ENCODE assay signal across 1 cellular context in the genomic region with DNA sequence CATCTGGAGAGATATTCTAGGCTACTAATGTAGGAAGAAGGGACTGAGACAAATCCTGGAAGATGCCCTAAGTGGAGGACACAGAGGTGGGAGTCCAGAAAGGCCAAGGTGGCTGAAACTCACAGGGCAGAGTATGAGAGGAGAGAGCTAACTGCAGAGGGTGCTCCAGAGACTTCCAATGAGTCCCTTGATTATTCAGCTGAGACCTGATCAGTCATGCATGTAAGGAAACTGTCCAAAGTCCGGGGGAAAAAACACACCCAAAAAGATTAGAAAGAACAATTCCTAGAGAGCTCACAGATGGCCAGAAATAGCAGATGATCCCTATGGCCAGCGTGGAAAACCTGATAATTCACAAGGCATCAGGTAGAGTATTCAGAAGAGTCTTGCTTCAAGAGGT.
A peak's percentile ranks its signal among the peaks of the same experiment; 100 is the strongest.
TF ChIP-seq lines count a peak whose summit lies in the region.

No MANE protein-coding gene starts in this region.

TF ChIP-seq in HepG2, 621 proteins besides CTCF, POLR2A, EP300 and RAD21:
- TF ChIP-seq ZFP82 (CRISPR knock-in tag; IDR thresholded peaks at IDR 0.05; ENCODE audit: borderline replicate concordance) (no peak), TEAD2 (CRISPR knock-in tag; IDR thresholded peaks at IDR 0.05) (no peak), TAF15 (IDR thresholded peaks at IDR 0.05; ENCODE audit: low read depth, low read length, poor library complexity, severe bottlenecking) (no peak), GATAD2A (CRISPR knock-in tag; IDR thresholded peaks at IDR 0.05) (no peak), HNF4A (CRISPR knock-in tag; IDR thresholded peaks at IDR 0.05) (peak; percentile 57), JARID2 (CRISPR knock-in tag; IDR thresholded peaks at IDR 0.05; ENCODE audit: insufficient replicate concordance) (no peak), MED13 (CRISPR knock-in tag; IDR thresholded peaks at IDR 0.05) (no peak), MZF1 (CRISPR knock-in tag; IDR thresholded peaks at IDR 0.05; ENCODE audit: borderline replicate concordance) (no peak), NFRKB (IDR thresholded peaks at IDR 0.05) (no peak), FOSL1 (CRISPR knock-in tag; IDR thresholded peaks at IDR 0.05; ENCODE audit: borderline replicate concordance) (no peak), MED1 (CRISPR knock-in tag; IDR thresholded peaks at IDR 0.05) (no peak), MXD4 (CRISPR knock-in tag; IDR thresholded peaks at IDR 0.05) (no peak), BCL6 (CRISPR knock-in tag; IDR thresholded peaks at IDR 0.05) (peak; percentile 98), ARHGAP35 (CRISPR knock-in tag; IDR thresholded peaks at IDR 0.05; ENCODE audit: borderline replicate concordance) (no peak), SMC3 (IDR thresholded peaks at IDR 0.05; ENCODE audit: low read length) (no peak), TEAD3 (CRISPR knock-in tag; optimal IDR thresholded peaks at IDR 0.05; ENCODE audit: borderline replicate concordance) (no peak), TBX2 (CRISPR knock-in tag; IDR thresholded peaks at IDR 0.05; ENCODE audit: borderline replicate concordance) (no peak), JUND (CRISPR knock-in tag; IDR thresholded peaks at IDR 0.05) (no peak)
- TF ChIP-seq, protein P1, sequence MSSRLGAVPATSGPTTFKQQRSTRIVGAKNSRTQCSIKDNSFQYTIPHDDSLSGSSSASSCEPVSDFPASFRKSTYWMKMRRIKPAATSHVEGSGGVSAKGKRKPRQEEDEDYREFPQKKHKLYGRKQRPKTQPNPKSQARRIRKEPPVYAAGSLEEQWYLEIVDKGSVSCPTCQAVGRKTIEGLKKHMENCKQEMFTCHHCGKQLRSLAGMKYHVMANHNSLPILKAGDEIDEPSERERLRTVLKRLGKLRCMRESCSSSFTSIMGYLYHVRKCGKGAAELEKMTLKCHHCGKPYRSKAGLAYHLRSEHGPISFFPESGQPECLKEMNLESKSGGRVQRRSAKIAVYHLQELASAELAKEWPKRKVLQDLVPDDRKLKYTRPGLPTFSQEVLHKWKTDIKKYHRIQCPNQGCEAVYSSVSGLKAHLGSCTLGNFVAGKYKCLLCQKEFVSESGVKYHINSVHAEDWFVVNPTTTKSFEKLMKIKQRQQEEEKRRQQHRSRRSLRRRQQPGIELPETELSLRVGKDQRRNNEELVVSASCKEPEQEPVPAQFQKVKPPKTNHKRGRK (CRISPR knock-in tag; IDR thresholded peaks at IDR 0.05): no peak
- TF ChIP-seq, protein P2, sequence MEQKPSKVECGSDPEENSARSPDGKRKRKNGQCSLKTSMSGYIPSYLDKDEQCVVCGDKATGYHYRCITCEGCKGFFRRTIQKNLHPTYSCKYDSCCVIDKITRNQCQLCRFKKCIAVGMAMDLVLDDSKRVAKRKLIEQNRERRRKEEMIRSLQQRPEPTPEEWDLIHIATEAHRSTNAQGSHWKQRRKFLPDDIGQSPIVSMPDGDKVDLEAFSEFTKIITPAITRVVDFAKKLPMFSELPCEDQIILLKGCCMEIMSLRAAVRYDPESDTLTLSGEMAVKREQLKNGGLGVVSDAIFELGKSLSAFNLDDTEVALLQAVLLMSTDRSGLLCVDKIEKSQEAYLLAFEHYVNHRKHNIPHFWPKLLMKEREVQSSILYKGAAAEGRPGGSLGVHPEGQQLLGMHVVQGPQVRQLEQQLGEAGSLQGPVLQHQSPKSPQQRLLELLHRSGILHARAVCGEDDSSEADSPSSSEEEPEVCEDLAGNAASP (CRISPR knock-in tag; IDR thresholded peaks at IDR 0.05; ENCODE audit: borderline replicate concordance): no peak
- TF ChIP-seq, protein P3, sequence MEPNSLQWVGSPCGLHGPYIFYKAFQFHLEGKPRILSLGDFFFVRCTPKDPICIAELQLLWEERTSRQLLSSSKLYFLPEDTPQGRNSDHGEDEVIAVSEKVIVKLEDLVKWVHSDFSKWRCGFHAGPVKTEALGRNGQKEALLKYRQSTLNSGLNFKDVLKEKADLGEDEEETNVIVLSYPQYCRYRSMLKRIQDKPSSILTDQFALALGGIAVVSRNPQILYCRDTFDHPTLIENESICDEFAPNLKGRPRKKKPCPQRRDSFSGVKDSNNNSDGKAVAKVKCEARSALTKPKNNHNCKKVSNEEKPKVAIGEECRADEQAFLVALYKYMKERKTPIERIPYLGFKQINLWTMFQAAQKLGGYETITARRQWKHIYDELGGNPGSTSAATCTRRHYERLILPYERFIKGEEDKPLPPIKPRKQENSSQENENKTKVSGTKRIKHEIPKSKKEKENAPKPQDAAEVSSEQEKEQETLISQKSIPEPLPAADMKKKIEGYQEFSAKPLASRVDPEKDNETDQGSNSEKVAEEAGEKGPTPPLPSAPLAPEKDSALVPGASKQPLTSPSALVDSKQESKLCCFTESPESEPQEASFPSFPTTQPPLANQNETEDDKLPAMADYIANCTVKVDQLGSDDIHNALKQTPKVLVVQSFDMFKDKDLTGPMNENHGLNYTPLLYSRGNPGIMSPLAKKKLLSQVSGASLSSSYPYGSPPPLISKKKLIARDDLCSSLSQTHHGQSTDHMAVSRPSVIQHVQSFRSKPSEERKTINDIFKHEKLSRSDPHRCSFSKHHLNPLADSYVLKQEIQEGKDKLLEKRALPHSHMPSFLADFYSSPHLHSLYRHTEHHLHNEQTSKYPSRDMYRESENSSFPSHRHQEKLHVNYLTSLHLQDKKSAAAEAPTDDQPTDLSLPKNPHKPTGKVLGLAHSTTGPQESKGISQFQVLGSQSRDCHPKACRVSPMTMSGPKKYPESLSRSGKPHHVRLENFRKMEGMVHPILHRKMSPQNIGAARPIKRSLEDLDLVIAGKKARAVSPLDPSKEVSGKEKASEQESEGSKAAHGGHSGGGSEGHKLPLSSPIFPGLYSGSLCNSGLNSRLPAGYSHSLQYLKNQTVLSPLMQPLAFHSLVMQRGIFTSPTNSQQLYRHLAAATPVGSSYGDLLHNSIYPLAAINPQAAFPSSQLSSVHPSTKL (CRISPR knock-in tag; IDR thresholded peaks at IDR 0.05): 0 out of 2 replicates have a peak, but pooled peaks have one; percentile 14
- TF ChIP-seq, protein P4, sequence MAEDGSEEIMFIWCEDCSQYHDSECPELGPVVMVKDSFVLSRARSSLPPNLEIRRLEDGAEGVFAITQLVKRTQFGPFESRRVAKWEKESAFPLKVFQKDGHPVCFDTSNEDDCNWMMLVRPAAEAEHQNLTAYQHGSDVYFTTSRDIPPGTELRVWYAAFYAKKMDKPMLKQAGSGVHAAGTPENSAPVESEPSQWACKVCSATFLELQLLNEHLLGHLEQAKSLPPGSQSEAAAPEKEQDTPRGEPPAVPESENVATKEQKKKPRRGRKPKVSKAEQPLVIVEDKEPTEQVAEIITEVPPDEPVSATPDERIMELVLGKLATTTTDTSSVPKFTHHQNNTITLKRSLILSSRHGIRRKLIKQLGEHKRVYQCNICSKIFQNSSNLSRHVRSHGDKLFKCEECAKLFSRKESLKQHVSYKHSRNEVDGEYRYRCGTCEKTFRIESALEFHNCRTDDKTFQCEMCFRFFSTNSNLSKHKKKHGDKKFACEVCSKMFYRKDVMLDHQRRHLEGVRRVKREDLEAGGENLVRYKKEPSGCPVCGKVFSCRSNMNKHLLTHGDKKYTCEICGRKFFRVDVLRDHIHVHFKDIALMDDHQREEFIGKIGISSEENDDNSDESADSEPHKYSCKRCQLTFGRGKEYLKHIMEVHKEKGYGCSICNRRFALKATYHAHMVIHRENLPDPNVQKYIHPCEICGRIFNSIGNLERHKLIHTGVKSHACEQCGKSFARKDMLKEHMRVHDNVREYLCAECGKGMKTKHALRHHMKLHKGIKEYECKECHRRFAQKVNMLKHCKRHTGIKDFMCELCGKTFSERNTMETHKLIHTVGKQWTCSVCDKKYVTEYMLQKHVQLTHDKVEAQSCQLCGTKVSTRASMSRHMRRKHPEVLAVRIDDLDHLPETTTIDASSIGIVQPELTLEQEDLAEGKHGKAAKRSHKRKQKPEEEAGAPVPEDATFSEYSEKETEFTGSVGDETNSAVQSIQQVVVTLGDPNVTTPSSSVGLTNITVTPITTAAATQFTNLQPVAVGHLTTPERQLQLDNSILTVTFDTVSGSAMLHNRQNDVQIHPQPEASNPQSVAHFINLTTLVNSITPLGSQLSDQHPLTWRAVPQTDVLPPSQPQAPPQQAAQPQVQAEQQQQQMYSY (CRISPR knock-in tag; IDR thresholded peaks at IDR 0.05): no peak
- TF ChIP-seq, protein P5, sequence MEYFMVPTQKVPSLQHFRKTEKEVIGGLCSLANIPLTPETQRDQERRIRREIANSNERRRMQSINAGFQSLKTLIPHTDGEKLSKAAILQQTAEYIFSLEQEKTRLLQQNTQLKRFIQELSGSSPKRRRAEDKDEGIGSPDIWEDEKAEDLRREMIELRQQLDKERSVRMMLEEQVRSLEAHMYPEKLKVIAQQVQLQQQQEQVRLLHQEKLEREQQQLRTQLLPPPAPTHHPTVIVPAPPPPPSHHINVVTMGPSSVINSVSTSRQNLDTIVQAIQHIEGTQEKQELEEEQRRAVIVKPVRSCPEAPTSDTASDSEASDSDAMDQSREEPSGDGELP (IDR thresholded peaks at IDR 0.05; ENCODE audit: borderline replicate concordance, low read depth): peak; percentile 59; the same call in 1 of the 2 replicates
- TF ChIP-seq, protein P6, sequence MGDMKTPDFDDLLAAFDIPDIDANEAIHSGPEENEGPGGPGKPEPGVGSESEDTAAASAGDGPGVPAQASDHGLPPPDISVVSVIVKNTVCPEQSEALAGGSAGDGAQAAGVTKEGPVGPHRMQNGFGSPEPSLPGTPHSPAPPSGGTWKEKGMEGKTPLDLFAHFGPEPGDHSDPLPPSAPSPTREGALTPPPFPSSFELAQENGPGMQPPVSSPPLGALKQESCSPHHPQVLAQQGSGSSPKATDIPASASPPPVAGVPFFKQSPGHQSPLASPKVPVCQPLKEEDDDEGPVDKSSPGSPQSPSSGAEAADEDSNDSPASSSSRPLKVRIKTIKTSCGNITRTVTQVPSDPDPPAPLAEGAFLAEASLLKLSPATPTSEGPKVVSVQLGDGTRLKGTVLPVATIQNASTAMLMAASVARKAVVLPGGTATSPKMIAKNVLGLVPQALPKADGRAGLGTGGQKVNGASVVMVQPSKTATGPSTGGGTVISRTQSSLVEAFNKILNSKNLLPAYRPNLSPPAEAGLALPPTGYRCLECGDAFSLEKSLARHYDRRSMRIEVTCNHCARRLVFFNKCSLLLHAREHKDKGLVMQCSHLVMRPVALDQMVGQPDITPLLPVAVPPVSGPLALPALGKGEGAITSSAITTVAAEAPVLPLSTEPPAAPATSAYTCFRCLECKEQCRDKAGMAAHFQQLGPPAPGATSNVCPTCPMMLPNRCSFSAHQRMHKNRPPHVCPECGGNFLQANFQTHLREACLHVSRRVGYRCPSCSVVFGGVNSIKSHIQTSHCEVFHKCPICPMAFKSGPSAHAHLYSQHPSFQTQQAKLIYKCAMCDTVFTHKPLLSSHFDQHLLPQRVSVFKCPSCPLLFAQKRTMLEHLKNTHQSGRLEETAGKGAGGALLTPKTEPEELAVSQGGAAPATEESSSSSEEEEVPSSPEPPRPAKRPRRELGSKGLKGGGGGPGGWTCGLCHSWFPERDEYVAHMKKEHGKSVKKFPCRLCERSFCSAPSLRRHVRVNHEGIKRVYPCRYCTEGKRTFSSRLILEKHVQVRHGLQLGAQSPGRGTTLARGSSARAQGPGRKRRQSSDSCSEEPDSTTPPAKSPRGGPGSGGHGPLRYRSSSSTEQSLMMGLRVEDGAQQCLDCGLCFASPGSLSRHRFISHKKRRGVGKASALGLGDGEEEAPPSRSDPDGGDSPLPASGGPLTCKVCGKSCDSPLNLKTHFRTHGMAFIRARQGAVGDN (CRISPR knock-in tag; IDR thresholded peaks at IDR 0.05): no peak
- TF ChIP-seq, protein P7, sequence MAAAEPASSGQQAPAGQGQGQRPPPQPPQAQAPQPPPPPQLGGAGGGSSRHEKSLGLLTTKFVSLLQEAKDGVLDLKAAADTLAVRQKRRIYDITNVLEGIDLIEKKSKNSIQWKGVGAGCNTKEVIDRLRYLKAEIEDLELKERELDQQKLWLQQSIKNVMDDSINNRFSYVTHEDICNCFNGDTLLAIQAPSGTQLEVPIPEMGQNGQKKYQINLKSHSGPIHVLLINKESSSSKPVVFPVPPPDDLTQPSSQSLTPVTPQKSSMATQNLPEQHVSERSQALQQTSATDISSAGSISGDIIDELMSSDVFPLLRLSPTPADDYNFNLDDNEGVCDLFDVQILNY (CRISPR knock-in tag; conservative IDR thresholded peaks at IDR 0.05): no peak
